Comparison of ENCODE assay signal across 9 cellular contexts in genomic region chr17:74282587-74283370, GRCh38.
DNase-seq lines count a peak whose midpoint lies in the region; ATAC-seq lines count a peak whose summit lies in the region.
"Had no signal": no experiment of that assay in that cellular context is flagged by ENCODE, and none has a peak within 500 bp of the region (broad histone marks: within the 10 kb centered on the region; RNA-seq: fewer than 3 reads in every experiment).

No MANE protein-coding gene starts in this region.

- ATAC-seq in HG02610 (IDR thresholded peaks at IDR 0.05; ENCODE audit: unreplicated experiment), result peak; percentile 40
- no peak for ATAC-seq in GM21360 (IDR thresholded peaks at IDR 0.05; ENCODE audit: unreplicated experiment)
- ATAC-seq in HG02852 (IDR thresholded peaks at IDR 0.05; ENCODE audit: unreplicated experiment), result no peak

- DNase-seq in T-helper 22 cell (ENCODE audit: low read depth) (peak; percentile 69), amniotic epithelial cell (ENCODE audit: low read depth) (peak; percentile 82), cerebellar cortex (ENCODE audit: low spot score) (no peak), NCI-H1436 (lab: John Stamatoyannopoulos, UW) (no peak)
- peak; percentile 13 for DNase-seq in stimulated activated CD8-positive, alpha-beta memory T cell treated with anti-CD3 and anti-CD28 coated beads, Interleukin-12 subunit alpha, Interleukin-12 subunit beta, amount 100 ng/mL, for 4 hours (ENCODE audit: low read depth)
- DNase-seq: NCI-H69 had no signal

Comparison
In these comparisons a context has a peak if more than half of its experiments do, and no peak if none do; other contexts are left out.
1. DNase-seq: peak in T-helper 22 cell (single experiment), amniotic epithelial cell (single experiment) and stimulated activated CD8-positive, alpha-beta memory T cell treated with anti-CD3 and anti-CD28 coated beads, Interleukin-12 subunit alpha, Interleukin-12 subunit beta, amount 100 ng/mL, for 4 hours (single experiment); none in cerebellar cortex (single experiment) and NCI-H1436 (single experiment).